In genomic region chr18:24475926-24476589, GRCh38 we compare ENCODE assay signal across 2 cellular contexts.
TF ChIP-seq lines count a peak whose summit lies in the region.

No MANE protein-coding gene starts in this region.

TF ChIP-seq in HepG2, 621 proteins besides CTCF, POLR2A, EP300 and RAD21:
- 0 out of 2 replicates have a peak, but pooled peaks have one; percentile 35 for TF ChIP-seq CEBPB (IDR thresholded peaks at IDR 0.05; ENCODE audit: borderline replicate concordance, low read depth, low read length)
- TF ChIP-seq ZNF672 (CRISPR knock-in tag; IDR thresholded peaks at IDR 0.05), result no peak

TF ChIP-seq in K562, 482 proteins besides CTCF, POLR2A, EP300 and RAD21:
- TF ChIP-seq CEBPB (tag; IDR thresholded peaks at IDR 0.05), result peak; percentile 53; the same call in 1 of the 2 replicates
- TF ChIP-seq CEBPG (CRISPR knock-in tag; IDR thresholded peaks at IDR 0.05), result no peak
- TF ChIP-seq CEBPG (tag; conservative IDR thresholded peaks at IDR 0.05 in 1 of 2, IDR thresholded peaks at IDR 0.05 in 1 of 2), result peak; percentile 22 to 66; a peak in 1 of 4 replicates
- TF ChIP-seq NBN (IDR thresholded peaks at IDR 0.05; ENCODE audit: low read depth), result no peak
- no peak for TF ChIP-seq MYC (IDR thresholded peaks at IDR 0.05; ENCODE audit: low read depth, low read length)
- TF ChIP-seq MYC (CRISPR knock-in tag; IDR thresholded peaks at IDR 0.05; ENCODE audit: borderline replicate concordance, low read depth), result no peak
